25 cellular contexts compared by ENCODE assay signal in the genomic region with DNA sequence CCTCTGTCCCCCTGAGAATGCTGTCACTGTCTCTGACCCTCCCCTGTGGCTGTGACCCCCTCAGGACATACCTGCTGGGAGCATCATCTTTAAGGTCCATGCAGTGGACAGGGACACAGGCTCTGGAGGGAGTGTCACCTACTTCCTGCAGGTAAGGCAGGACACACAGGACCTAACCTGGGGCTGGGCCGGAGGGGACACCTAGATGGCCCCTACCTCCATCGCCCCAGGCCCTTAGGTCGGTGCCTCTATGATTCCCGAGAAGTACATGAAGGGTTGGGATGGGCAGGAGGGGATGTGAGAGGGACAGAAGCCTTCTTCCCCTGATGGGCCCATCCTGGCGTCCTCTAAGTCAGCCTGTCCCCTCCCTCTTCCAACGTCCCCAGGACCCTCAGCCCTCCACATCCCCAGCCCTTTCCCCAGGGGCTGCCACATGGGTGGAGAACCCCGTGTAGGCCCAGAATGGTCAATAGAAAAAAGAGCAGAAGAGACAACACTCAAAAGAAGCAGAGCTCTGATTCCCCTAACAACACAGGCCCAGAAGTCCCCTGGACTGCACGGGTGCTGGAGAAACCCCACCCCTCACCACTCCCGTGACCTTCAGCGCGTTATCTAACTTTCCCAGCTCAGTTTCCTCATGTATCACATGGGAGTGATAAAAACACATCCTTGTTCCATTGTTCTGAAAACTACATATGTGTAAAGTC. TPM values are rescaled to one million over a fixed set of nuclear protein-coding genes. Genes with fewer than 3 reads are reported as not detected.
A peak's percentile ranks its signal among the peaks of the same experiment; 100 is the strongest.
DNase-seq lines count a peak whose midpoint lies in the region; ATAC-seq, FAIRE-seq and TF ChIP-seq lines count a peak whose summit lies in the region.
"Had no signal": no experiment of that assay in that cellular context is flagged by ENCODE, and none has a peak within 500 bp of the region (broad histone marks: within the 10 kb centered on the region; RNA-seq: fewer than 3 reads in every experiment).

No MANE protein-coding gene starts in this region.

- no peaks in the 10 kb centered on the region for H3K9me3 ChIP-seq in Peyer's patch
- no peaks in the 10 kb centered on the region for H3K9me3 ChIP-seq in small intestine (ENCODE audit: control insufficient read depth, low read depth)
- H3K9me3 ChIP-seq: BE2C, MG63 had no signal

- CTCF ChIA-PET in GM10248 (lab: Yijun Ruan, JAX), result interaction anchor here (1.0 to 10.1 kb wide), 4 partner anchors 9 to 59 kb away, joined by 4 to 78 read pairs (median 44); partner anchors contain the start of gene GHITM

- ATAC-seq in left colon (peak; percentile 64), HG03521 (IDR thresholded peaks at IDR 0.05; ENCODE audit: unreplicated experiment) (no peak)
- ATAC-seq: HCT116, PC-3 had no signal

- 51 to 72% (median 62%) methylated on average over 11 of the region's 11 CpGs for WGBS in small intestine, 3 donors

- H3K36me3 ChIP-seq in Peyer's patch, result no peaks in the 10 kb centered on the region
- no peaks in the 10 kb centered on the region for H3K36me3 ChIP-seq in small intestine (ENCODE audit: control insufficient read depth in 2 of 2, insufficient read depth in 2 of 2, low read length in 2 of 2)
- H3K36me3 ChIP-seq: BE2C, MG63 had no signal

- POLR2A ChIA-PET in GM10248 (lab: Yijun Ruan, JAX), result no interaction called here

- FAIRE-seq in small intestine (lab: Jason Lieb, UNC), result no peak

- DNase-seq in HUDEP-2 (lab: John Stamatoyannopoulos, UW; ENCODE audit: unreplicated experiment in 76 of 76) (peak in 65 of 76 experiments; percentile 8 to 77 (median 46)), Peyer's patch (peak in 1 of 3 donors; percentile 68), left colon (peak; percentile 74 to 84), small intestine (peak; percentile 30), glutamatergic neuron (no peak), GM10248 (ENCODE audit: extremely low spot score) (no peak), NOMO-1 (lab: John Stamatoyannopoulos, UW; ENCODE audit: unreplicated experiment in 2 of 2) (no peak)
- DNase-seq: BE2C; CD4-positive, CD25-positive, alpha-beta regulatory T cell; EL; GF-D8; MG63; NCI-H1417; NCI-H1694 treated with DMSO at 0.1 percent for 48 hours; NCI-H2081 treated with DMSO at 0.1 percent for 48 hours; NCI-H446; NCI-H526; PC-3; RPMI8226; SHP77 had no signal

- peaks cover 17% of the 10 kb centered on the region for H3K27me3 Mint-ChIP-seq in glutamatergic neuron (ENCODE audit: unreplicated experiment)

- H3K27me3 ChIP-seq in Peyer's patch (no peaks in the 10 kb centered on the region), small intestine (ENCODE audit: control insufficient read depth in 2 of 2, insufficient read depth in 2 of 2, low read length in 2 of 2) (peaks cover 0 to 7% of the 10 kb centered on the region in 2 donors)
- H3K27me3 ChIP-seq: BE2C had no signal

- H3K4me3 Mint-ChIP-seq in glutamatergic neuron (ENCODE audit: unreplicated experiment), result no peak overlapping the region
- H3K4me3 Mint-ChIP-seq: CD4-positive, CD25-positive, alpha-beta regulatory T cell; GM23338 had no signal

- no peaks in the 10 kb centered on the region for H3K36me3 Mint-ChIP-seq in glutamatergic neuron (ENCODE audit: unreplicated experiment)
- H3K36me3 Mint-ChIP-seq: CD4-positive, CD25-positive, alpha-beta regulatory T cell had no signal

- TF ChIP-seq POLR2A in Peyer's patch (IDR thresholded peaks at IDR 0.05), result no peak

- H3K4me3 ChIP-seq in Peyer's patch (no peak overlapping the region), small intestine (ENCODE audit: low read depth in 1 of 2, low read length in 2 of 2) (no peak overlapping the region)
- H3K4me3 ChIP-seq: GM23338, MG63 had no signal

- peaks cover 3% of the 10 kb centered on the region for H3K9me3 Mint-ChIP-seq in glutamatergic neuron (ENCODE audit: unreplicated experiment)
- H3K9me3 Mint-ChIP-seq: GM23338 had no signal

- H3K27ac ChIP-seq in Peyer's patch (peak overlapping the region in 3 of 4 donors; percentile 51 to 77 (median 72)), small intestine (ENCODE audit: low read depth in 1 of 2, low read length in 1 of 2) (no peak overlapping the region)

- H3K27ac Mint-ChIP-seq in glutamatergic neuron (ENCODE audit: unreplicated experiment), result no peak overlapping the region
- H3K27ac Mint-ChIP-seq: CD4-positive, CD25-positive, alpha-beta regulatory T cell; GM23338 had no signal

- H3K4me1 ChIP-seq in Peyer's patch (peaks cover 0 to 46% (median 0%) of the 10 kb centered on the region in 4 donors), small intestine (ENCODE audit: control insufficient read depth in 2 of 2, insufficient read depth in 1 of 2, low read depth in 1 of 2, low read length in 1 of 2) (no peaks in the 10 kb centered on the region)
- H3K4me1 ChIP-seq: BE2C had no signal

- intact Hi-C loops in left colon (cut with DNase I, micrococcal nuclease), result no loop called here

- no peak for TF ChIP-seq CTCF in Peyer's patch (IDR thresholded peaks at IDR 0.05)
- TF ChIP-seq CTCF in glutamatergic neuron (IDR thresholded peaks at IDR 0.05; ENCODE audit: partially characterized antibody, unreplicated experiment), result no peak
- TF ChIP-seq CTCF in GM10248 (IDR thresholded peaks at IDR 0.05; ENCODE audit: control extremely low read depth, extremely low read depth, low read depth, missing control alignments), result no peak

- peaks cover 5% of the 10 kb centered on the region for H3K4me1 Mint-ChIP-seq in glutamatergic neuron (ENCODE audit: low read depth, unreplicated experiment)

RNA-seq across cellular contexts. Expression of gene CDHR1, which starts 6.4 kb away (rescaled TPM):
- total RNA-seq in Peyer's patch (10 to 100 TPM; 22.6 to 87.0 (median 59.9) TPM), left colon (100 to 1,000 TPM in 1 of 2 donors, 10 to 100 TPM in 1; 63.7 to 127 TPM), glutamatergic neuron (ENCODE audit: unreplicated experiment) (6.1 TPM)
- under 1 TPM in 1 of 3 donors, not detected in 2; 0.06 TPM for polyA plus RNA-seq in small intestine
- total RNA-seq: A673, LHCN-M2, PC-3 had no signal

RNA-seq across cellular contexts. Expression of gene LRIT2, which starts 24.7 kb away (rescaled TPM):
- not detected for total RNA-seq in Peyer's patch
- total RNA-seq in left colon, result not detected
- not detected for polyA plus RNA-seq in small intestine
- not detected for total RNA-seq in glutamatergic neuron (ENCODE audit: unreplicated experiment)
- total RNA-seq: A673; CD4-positive, CD25-positive, alpha-beta regulatory T cell; GM23338; LHCN-M2; PC-3 had no signal
- polyA plus RNA-seq: CD4-positive, CD25-positive, alpha-beta regulatory T cell; GM23338 had no signal

RNA-seq across cellular contexts. Expression of gene GPR15LG, which starts 27.1 kb away (rescaled TPM):
- 10 to 100 TPM; 23.1 to 83.2 (median 52.2) TPM for total RNA-seq in Peyer's patch
- total RNA-seq in left colon, result 100 to 1,000 TPM; 402 to 621 TPM
- not detected for polyA plus RNA-seq in small intestine
- not detected for total RNA-seq in glutamatergic neuron (ENCODE audit: unreplicated experiment)
- total RNA-seq: A673; CD4-positive, CD25-positive, alpha-beta regulatory T cell; GM23338; LHCN-M2; PC-3 had no signal
- polyA plus RNA-seq: CD4-positive, CD25-positive, alpha-beta regulatory T cell; GM23338 had no signal

RNA-seq across cellular contexts. Expression of gene LRIT1, which starts 40.7 kb away (rescaled TPM):
- total RNA-seq in Peyer's patch (not detected), left colon (not detected), glutamatergic neuron (ENCODE audit: unreplicated experiment) (not detected)
- polyA plus RNA-seq in small intestine, result not detected
- total RNA-seq: A673; CD4-positive, CD25-positive, alpha-beta regulatory T cell; LHCN-M2; PC-3 had no signal
- polyA plus RNA-seq: CD4-positive, CD25-positive, alpha-beta regulatory T cell; GM23338 had no signal

RNA-seq across cellular contexts. Expression of gene RGR, which starts 44.2 kb away (rescaled TPM):
- total RNA-seq in Peyer's patch, result 1 to 10 TPM in 1 of 4 donors, not detected in 3; 4.0 TPM
- under 1 TPM in 1 of 2 donors, not detected in 1; 0.39 TPM for total RNA-seq in left colon
- under 1 TPM in 1 of 3 donors, not detected in 2; 0.04 TPM for polyA plus RNA-seq in small intestine
- not detected for total RNA-seq in glutamatergic neuron (ENCODE audit: unreplicated experiment)
- total RNA-seq: A673; CD4-positive, CD25-positive, alpha-beta regulatory T cell; GM23338; LHCN-M2; PC-3 had no signal
- polyA plus RNA-seq: CD4-positive, CD25-positive, alpha-beta regulatory T cell; GM23338 had no signal

Comparison
In these comparisons a context has a peak if more than half of its experiments do, and no peak if none do; other contexts are left out.
1. DNase-seq: peak in HUDEP-2 (65 of 76), left colon (2 of 2) and small intestine (single experiment); none in glutamatergic neuron (single experiment), GM10248 (single experiment) and NOMO-1 (0 of 2).
2. H3K27ac ChIP-seq: peak in Peyer's patch (3 of 4); none in small intestine (0 of 2).
3. RNA of gene GPR15LG, which starts 27.1 kb away (total RNA-seq): 402 to 621 TPM in left colon and 23.1 to 83.2 TPM in Peyer's patch; not detected in glutamatergic neuron (single experiment); every median in the first group is over 10 times any median in the second.